22 cellular contexts compared by ENCODE assay signal in the genomic region with DNA sequence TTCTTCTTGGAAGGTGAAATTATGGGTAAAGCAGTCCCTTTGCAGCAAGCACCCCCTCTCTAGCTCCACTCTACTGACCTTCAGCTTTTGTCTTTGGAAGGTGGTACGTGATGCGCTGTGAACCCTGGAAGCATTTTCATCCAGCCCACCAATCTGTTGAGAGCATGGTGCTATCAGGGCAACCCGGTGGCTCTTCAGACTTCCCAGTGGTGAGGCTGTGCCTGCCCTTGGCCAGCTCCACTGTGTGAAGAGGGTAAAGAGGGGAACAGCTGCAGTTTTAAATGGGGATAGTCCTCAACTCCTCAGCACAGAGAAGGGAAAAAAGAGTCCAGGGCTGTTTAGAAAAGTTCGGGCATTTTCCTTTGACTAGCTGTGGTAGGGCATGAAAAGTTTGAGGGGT.
DNase-seq lines count a peak whose midpoint lies in the region; ATAC-seq, FAIRE-seq and TF ChIP-seq lines count a peak whose summit lies in the region.
"Had no signal": no experiment of that assay in that cellular context is flagged by ENCODE, and none has a peak within 500 bp of the region (broad histone marks: within the 10 kb centered on the region; RNA-seq: fewer than 3 reads in every experiment).

No MANE protein-coding gene starts in this region.

- H3K9me3 Mint-ChIP-seq in WTC11, result no peaks in the 10 kb centered on the region
- H3K9me3 Mint-ChIP-seq: HFFc6 had no signal

- H3K4me3 ChIP-seq in A549, result no peak overlapping the region
- no peak overlapping the region for H3K4me3 ChIP-seq in BLaER1
- H3K4me3 ChIP-seq: K562, MG63, Peyer's patch, SJSA1 had no signal

- H3K9me3 ChIP-seq in A549 (no peaks in the 10 kb centered on the region), BLaER1 (no peaks in the 10 kb centered on the region)
- H3K9me3 ChIP-seq: MG63, Peyer's patch, SJSA1 had no signal

- DNase-seq in A549 (ENCODE audit: low read depth in 1 of 2, low spot score in 1 of 2), result no peak
- no peak for DNase-seq in WTC11 (ENCODE audit: low spot score)
- DNase-seq in myocyte (ENCODE audit: low read depth), result peak; percentile 36
- DNase-seq in CD1c-positive myeloid dendritic cell (ENCODE audit: extremely low spot score), result no peak
- DNase-seq in frontal cortex (ENCODE audit: low spot score in 2 of 2), result no peak
- no peak for DNase-seq in stimulated activated CD4-positive, alpha-beta T cell treated with anti-CD3 and anti-CD28 coated beads, Interleukin-12 subunit alpha, Interleukin-12 subunit beta, amount 100 ng/mL, for 4 hours
- DNase-seq in SK-N-DZ (ENCODE audit: low spot score), result no peak
- DNase-seq: DMS53, EL, GF-D8, H7, HFFc6, MG63, NCI-H1048, NCI-H2227 treated with DMSO at 0.1 percent for 48 hours, Peyer's patch had no signal

- peak overlapping the region; percentile 79; the same call in 1 of the 3 replicates for H3K4me2 ChIP-seq in A549
- H3K4me2 ChIP-seq in BLaER1, result peak overlapping the region; percentile 65

- TF ChIP-seq POLR2A in A549 (IDR thresholded peaks at IDR 0.05; ENCODE audit: low read length), result no peak

- H4K20me1 ChIP-seq in BLaER1, result peaks cover 47% of the 10 kb centered on the region

- 83% methylated on average over 4 of the region's 4 CpGs for WGBS in A549 (ENCODE audit: missing lambda C conversion rate)

- no peak for TF ChIP-seq RAD21 in A549 (conservative IDR thresholded peaks at IDR 0.05 in 1 of 2, IDR thresholded peaks at IDR 0.05 in 1 of 2)

- no peaks in the 10 kb centered on the region for H3K27me3 ChIP-seq in BLaER1
- H3K27me3 ChIP-seq: MG63, Peyer's patch, SJSA1 had no signal

- H3K36me3 ChIP-seq in BLaER1, result peaks cover 12% of the 10 kb centered on the region

- no peaks in the 10 kb centered on the region for H3K36me3 Mint-ChIP-seq in WTC11

- TF ChIP-seq CTCF in A549 (IDR thresholded peaks at IDR 0.05) (no peak), WTC11 (IDR thresholded peaks at IDR 0.05) (no peak)

- H3K4me1 Mint-ChIP-seq in WTC11, result peaks cover 64% of the 10 kb centered on the region

- H3K27ac Mint-ChIP-seq in WTC11, result peak overlapping the region; percentile 43; the same call in 1 of the 2 replicates

- H3K27me3 Mint-ChIP-seq in WTC11 (ENCODE audit: low read depth), result no peaks in the 10 kb centered on the region

- CTCF ChIA-PET in A549 (lab: Yijun Ruan, JAX), result interaction anchor here (0.7 to 0.9 kb wide), 2 partner anchors 269 to 440 kb away, joined by 3 read pairs; no protein-coding TSS in a partner anchor
- CTCF ChIA-PET in WTC11 (lab: Charles Lee), result interaction anchor here (1.0 kb wide), 1 partner anchor 33 kb away, joined by 5 read pairs; no protein-coding TSS in a partner anchor

- H3K4me3 Mint-ChIP-seq in WTC11, result no peak overlapping the region
- H3K4me3 Mint-ChIP-seq: HFFc6 had no signal

- TF ChIP-seq EP300 in A549 (IDR thresholded peaks at IDR 0.05), result no peak

- FAIRE-seq in A549 (lab: Jason Lieb, UNC) (no peak), frontal cortex (lab: Jason Lieb, UNC) (no peak)
- FAIRE-seq: D721Med, GM19239, K562 had no signal

- H3K27ac ChIP-seq in A549, result peak overlapping the region; percentile 88 to 92; a peak in 4 of 6 replicates
- no peak overlapping the region for H3K27ac ChIP-seq in BLaER1
- H3K27ac ChIP-seq: C4-2B, Peyer's patch, SJSA1 had no signal

- POLR2A ChIA-PET in A549 (lab: Yijun Ruan, JAX) (no interaction called here), WTC11 (lab: Charles Lee) (interaction anchor here (1.1 kb wide), 1 partner anchor 16 kb away, joined by 3 read pairs; no protein-coding TSS in a partner anchor)

- H3K4me1 ChIP-seq in A549 (peaks cover 59% of the 10 kb centered on the region), BLaER1 (peaks cover 36% of the 10 kb centered on the region)

- no peak for ATAC-seq in A549
- ATAC-seq in WTC11, result no peak
- ATAC-seq: K562 had no signal

- H3K9ac ChIP-seq in BLaER1, result no peak overlapping the region

TF ChIP-seq in A549, 52 proteins besides CTCF, POLR2A, EP300 and RAD21 (continues in another document):
- TF ChIP-seq, protein P1, sequence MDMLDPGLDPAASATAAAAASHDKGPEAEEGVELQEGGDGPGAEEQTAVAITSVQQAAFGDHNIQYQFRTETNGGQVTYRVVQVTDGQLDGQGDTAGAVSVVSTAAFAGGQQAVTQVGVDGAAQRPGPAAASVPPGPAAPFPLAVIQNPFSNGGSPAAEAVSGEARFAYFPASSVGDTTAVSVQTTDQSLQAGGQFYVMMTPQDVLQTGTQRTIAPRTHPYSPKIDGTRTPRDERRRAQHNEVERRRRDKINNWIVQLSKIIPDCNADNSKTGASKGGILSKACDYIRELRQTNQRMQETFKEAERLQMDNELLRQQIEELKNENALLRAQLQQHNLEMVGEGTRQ (IDR thresholded peaks at IDR 0.05), result no peak
- TF ChIP-seq EHF (CRISPR knock-in tag; IDR thresholded peaks at IDR 0.05), result no peak
- no peak for TF ChIP-seq FOXS1 (CRISPR knock-in tag; IDR thresholded peaks at IDR 0.05)
- TF ChIP-seq HOXB13 (CRISPR knock-in tag; IDR thresholded peaks at IDR 0.05; ENCODE audit: low read depth), result no peak
- no peak for TF ChIP-seq ESRRA (IDR thresholded peaks at IDR 0.05; ENCODE audit: borderline replicate concordance, low read length)
- no peak for TF ChIP-seq GATA3 (IDR thresholded peaks at IDR 0.05; ENCODE audit: borderline replicate concordance)
- no peak for TF ChIP-seq MAFK (IDR thresholded peaks at IDR 0.05; ENCODE audit: partially characterized antibody)
- no peak for TF ChIP-seq RNF2 (IDR thresholded peaks at IDR 0.05; ENCODE audit: borderline replicate concordance, low read depth)
- TF ChIP-seq PHF8 (IDR thresholded peaks at IDR 0.05; ENCODE audit: borderline replicate concordance, low read depth), result no peak
- TF ChIP-seq, protein P2, sequence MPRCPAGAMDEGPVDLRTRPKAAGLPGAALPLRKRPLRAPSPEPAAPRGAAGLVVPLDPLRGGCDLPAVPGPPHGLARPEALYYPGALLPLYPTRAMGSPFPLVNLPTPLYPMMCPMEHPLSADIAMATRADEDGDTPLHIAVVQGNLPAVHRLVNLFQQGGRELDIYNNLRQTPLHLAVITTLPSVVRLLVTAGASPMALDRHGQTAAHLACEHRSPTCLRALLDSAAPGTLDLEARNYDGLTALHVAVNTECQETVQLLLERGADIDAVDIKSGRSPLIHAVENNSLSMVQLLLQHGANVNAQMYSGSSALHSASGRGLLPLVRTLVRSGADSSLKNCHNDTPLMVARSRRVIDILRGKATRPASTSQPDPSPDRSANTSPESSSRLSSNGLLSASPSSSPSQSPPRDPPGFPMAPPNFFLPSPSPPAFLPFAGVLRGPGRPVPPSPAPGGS (IDR thresholded peaks at IDR 0.05), result no peak
- TF ChIP-seq, protein P3, sequence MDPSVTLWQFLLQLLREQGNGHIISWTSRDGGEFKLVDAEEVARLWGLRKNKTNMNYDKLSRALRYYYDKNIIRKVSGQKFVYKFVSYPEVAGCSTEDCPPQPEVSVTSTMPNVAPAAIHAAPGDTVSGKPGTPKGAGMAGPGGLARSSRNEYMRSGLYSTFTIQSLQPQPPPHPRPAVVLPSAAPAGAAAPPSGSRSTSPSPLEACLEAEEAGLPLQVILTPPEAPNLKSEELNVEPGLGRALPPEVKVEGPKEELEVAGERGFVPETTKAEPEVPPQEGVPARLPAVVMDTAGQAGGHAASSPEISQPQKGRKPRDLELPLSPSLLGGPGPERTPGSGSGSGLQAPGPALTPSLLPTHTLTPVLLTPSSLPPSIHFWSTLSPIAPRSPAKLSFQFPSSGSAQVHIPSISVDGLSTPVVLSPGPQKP (IDR thresholded peaks at IDR 0.05; ENCODE audit: low read depth, low read length), result no peak

TF ChIP-seq in WTC11, 78 proteins besides CTCF, POLR2A, EP300 and RAD21:
- TF ChIP-seq ZNF138 (CRISPR knock-in tag; conservative IDR thresholded peaks at IDR 0.05) (no peak), MYBL2 (CRISPR knock-in tag; IDR thresholded peaks at IDR 0.05) (no peak), NFATC4 (CRISPR knock-in tag; IDR thresholded peaks at IDR 0.05) (no peak)
- TF ChIP-seq, protein P4, sequence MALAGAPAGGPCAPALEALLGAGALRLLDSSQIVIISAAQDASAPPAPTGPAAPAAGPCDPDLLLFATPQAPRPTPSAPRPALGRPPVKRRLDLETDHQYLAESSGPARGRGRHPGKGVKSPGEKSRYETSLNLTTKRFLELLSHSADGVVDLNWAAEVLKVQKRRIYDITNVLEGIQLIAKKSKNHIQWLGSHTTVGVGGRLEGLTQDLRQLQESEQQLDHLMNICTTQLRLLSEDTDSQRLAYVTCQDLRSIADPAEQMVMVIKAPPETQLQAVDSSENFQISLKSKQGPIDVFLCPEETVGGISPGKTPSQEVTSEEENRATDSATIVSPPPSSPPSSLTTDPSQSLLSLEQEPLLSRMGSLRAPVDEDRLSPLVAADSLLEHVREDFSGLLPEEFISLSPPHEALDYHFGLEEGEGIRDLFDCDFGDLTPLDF (CRISPR knock-in tag; IDR thresholded peaks at IDR 0.05), result no peak
TF ChIP-seq in WTC11: peak in this region for 0.
